3 cellular contexts compared by ENCODE assay signal in genomic region chr4:54090804-54091623, GRCh38.
TF ChIP-seq lines count a peak whose summit lies in the region.

No MANE protein-coding gene starts in this region.

TF ChIP-seq in HEK293, 187 proteins besides CTCF, POLR2A, EP300 and RAD21:
- TF ChIP-seq ZBTB20 (tag by site-specific recombination; IDR thresholded peaks at IDR 0.05) (no peak), ZBTB21 (tag by site-specific recombination; IDR thresholded peaks at IDR 0.05) (no peak), ZNF155 (tag by site-specific recombination; IDR thresholded peaks at IDR 0.05) (no peak)
- TF ChIP-seq, protein P1, sequence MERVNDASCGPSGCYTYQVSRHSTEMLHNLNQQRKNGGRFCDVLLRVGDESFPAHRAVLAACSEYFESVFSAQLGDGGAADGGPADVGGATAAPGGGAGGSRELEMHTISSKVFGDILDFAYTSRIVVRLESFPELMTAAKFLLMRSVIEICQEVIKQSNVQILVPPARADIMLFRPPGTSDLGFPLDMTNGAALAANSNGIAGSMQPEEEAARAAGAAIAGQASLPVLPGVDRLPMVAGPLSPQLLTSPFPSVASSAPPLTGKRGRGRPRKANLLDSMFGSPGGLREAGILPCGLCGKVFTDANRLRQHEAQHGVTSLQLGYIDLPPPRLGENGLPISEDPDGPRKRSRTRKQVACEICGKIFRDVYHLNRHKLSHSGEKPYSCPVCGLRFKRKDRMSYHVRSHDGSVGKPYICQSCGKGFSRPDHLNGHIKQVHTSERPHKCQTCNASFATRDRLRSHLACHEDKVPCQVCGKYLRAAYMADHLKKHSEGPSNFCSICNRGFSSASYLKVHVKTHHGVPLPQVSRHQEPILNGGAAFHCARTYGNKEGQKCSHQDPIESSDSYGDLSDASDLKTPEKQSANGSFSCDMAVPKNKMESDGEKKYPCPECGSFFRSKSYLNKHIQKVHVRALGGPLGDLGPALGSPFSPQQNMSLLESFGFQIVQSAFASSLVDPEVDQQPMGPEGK (tag by site-specific recombination; IDR thresholded peaks at IDR 0.05): 0 out of 2 replicates have a peak, but pooled peaks have one; percentile 7

TF ChIP-seq in SK-N-SH, 30 proteins besides CTCF, POLR2A, EP300 and RAD21:
- TF ChIP-seq, protein P2, sequence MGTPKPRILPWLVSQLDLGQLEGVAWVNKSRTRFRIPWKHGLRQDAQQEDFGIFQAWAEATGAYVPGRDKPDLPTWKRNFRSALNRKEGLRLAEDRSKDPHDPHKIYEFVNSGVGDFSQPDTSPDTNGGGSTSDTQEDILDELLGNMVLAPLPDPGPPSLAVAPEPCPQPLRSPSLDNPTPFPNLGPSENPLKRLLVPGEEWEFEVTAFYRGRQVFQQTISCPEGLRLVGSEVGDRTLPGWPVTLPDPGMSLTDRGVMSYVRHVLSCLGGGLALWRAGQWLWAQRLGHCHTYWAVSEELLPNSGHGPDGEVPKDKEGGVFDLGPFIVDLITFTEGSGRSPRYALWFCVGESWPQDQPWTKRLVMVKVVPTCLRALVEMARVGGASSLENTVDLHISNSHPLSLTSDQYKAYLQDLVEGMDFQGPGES (IDR thresholded peaks at IDR 0.05; ENCODE audit: low read depth, low read length): no peak
- TF ChIP-seq SIN3A (IDR thresholded peaks at IDR 0.05; ENCODE audit: borderline replicate concordance, low read depth, low read length): no peak
TF ChIP-seq in SK-N-SH: peak in this region for 0.

TF ChIP-seq in H1, 55 proteins besides CTCF, POLR2A, EP300 and RAD21:
- no peak for TF ChIP-seq SIRT6 (IDR thresholded peaks at IDR 0.05; ENCODE audit: low read length)
- TF ChIP-seq HDAC2 (IDR thresholded peaks at IDR 0.05; ENCODE audit: borderline replicate concordance in 1 of 2, low read depth in 2 of 2, low read length in 2 of 2): 0 out of 4 replicates have a peak, but pooled peaks of 1 of the 2 experiments have one; percentile 36
- no peak for TF ChIP-seq ATF3 (IDR thresholded peaks at IDR 0.05; ENCODE audit: insufficient read depth, low read depth, low read length)
- no peak for TF ChIP-seq TCF12 (IDR thresholded peaks at IDR 0.05; ENCODE audit: low read depth, low read length)
- peak; percentile 32 for TF ChIP-seq KDM4A (IDR thresholded peaks at IDR 0.05; ENCODE audit: low read depth, low read length, severe bottlenecking)
- TF ChIP-seq TBP (IDR thresholded peaks at IDR 0.05; ENCODE audit: low read depth, low read length): no peak
- TF ChIP-seq SUZ12 (IDR thresholded peaks at IDR 0.05; ENCODE audit: low read length): peak; percentile 21; the same call in 1 of the 2 replicates
